ENCODE assay signal across 1 cellular context in the genomic region with DNA sequence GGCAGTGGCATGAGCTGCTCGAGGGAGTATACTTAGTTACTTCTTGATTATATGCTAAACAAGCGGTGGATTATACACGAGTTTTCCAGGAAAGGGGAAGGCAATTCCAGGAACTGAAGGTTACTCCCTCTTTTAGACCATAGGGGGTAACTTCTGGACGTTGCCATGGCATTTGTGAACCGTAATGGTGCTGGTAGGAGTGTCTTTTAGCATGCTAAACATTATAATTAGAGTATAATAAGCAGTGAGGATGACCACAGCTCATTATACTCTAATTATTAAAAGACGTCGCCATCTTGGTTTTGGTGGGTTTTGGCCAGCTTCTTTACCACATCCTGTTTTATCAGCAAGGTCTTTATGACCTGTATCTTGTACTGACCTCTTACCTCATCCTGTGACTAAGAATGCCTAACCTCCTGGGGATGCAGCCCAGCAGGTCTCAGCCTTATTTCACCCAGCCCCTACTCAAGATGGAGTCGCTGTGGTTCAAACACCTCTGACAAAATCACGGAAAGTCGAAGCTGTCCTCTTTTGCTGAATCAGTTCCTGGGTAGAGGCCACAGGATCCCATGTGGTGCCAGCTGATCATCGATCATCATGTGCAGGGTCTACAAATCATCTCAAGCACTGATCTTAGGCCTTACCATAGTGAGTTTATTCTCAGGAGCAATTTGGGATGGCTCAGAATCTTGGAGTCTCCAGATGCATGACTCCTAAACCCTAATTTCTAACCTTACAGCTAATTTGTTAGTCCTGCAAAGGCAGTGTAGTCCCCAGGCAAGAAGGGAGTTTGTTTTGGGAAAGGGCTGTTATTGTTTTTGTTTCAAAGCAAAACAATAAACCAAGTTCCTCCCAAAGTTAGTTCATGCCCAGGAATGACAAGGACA.
A peak's percentile ranks its signal among the peaks of the same experiment; 100 is the strongest.
TF ChIP-seq lines count a peak whose summit lies in the region.

No MANE protein-coding gene starts in this region.

TF ChIP-seq in K562, 482 proteins besides CTCF, POLR2A, EP300 and RAD21 (continued from another document):
- TF ChIP-seq, protein P1, sequence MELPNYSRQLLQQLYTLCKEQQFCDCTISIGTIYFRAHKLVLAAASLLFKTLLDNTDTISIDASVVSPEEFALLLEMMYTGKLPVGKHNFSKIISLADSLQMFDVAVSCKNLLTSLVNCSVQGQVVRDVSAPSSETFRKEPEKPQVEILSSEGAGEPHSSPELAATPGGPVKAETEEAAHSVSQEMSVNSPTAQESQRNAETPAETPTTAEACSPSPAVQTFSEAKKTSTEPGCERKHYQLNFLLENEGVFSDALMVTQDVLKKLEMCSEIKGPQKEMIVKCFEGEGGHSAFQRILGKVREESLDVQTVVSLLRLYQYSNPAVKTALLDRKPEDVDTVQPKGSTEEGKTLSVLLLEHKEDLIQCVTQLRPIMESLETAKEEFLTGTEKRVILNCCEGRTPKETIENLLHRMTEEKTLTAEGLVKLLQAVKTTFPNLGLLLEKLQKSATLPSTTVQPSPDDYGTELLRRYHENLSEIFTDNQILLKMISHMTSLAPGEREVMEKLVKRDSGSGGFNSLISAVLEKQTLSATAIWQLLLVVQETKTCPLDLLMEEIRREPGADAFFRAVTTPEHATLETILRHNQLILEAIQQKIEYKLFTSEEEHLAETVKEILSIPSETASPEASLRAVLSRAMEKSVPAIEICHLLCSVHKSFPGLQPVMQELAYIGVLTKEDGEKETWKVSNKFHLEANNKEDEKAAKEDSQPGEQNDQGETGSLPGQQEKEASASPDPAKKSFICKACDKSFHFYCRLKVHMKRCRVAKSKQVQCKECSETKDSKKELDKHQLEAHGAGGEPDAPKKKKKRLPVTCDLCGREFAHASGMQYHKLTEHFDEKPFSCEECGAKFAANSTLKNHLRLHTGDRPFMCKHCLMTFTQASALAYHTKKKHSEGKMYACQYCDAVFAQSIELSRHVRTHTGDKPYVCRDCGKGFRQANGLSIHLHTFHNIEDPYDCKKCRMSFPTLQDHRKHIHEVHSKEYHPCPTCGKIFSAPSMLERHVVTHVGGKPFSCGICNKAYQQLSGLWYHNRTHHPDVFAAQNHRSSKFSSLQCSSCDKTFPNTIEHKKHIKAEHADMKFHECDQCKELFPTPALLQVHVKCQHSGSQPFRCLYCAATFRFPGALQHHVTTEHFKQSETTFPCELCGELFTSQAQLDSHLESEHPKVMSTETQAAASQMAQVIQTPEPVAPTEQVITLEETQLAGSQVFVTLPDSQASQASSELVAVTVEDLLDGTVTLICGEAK (IDR thresholded peaks at IDR 0.05) = no peak
- TF ChIP-seq, protein P1 (CRISPR knock-in tag; IDR thresholded peaks at IDR 0.05) = no peak
- TF ChIP-seq, protein P2, sequence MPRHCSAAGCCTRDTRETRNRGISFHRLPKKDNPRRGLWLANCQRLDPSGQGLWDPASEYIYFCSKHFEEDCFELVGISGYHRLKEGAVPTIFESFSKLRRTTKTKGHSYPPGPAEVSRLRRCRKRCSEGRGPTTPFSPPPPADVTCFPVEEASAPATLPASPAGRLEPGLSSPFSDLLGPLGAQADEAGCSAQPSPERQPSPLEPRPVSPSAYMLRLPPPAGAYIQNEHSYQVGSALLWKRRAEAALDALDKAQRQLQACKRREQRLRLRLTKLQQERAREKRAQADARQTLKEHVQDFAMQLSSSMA (CRISPR knock-in tag; IDR thresholded peaks at IDR 0.05) = peak; percentile 77; the same call in 1 of the 2 replicates
- TF ChIP-seq, protein P3, sequence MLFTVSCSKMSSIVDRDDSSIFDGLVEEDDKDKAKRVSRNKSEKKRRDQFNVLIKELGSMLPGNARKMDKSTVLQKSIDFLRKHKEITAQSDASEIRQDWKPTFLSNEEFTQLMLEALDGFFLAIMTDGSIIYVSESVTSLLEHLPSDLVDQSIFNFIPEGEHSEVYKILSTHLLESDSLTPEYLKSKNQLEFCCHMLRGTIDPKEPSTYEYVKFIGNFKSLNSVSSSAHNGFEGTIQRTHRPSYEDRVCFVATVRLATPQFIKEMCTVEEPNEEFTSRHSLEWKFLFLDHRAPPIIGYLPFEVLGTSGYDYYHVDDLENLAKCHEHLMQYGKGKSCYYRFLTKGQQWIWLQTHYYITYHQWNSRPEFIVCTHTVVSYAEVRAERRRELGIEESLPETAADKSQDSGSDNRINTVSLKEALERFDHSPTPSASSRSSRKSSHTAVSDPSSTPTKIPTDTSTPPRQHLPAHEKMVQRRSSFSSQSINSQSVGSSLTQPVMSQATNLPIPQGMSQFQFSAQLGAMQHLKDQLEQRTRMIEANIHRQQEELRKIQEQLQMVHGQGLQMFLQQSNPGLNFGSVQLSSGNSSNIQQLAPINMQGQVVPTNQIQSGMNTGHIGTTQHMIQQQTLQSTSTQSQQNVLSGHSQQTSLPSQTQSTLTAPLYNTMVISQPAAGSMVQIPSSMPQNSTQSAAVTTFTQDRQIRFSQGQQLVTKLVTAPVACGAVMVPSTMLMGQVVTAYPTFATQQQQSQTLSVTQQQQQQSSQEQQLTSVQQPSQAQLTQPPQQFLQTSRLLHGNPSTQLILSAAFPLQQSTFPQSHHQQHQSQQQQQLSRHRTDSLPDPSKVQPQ (CRISPR knock-in tag; IDR thresholded peaks at IDR 0.05; ENCODE audit: borderline replicate concordance) = peak; percentile 89
- TF ChIP-seq PCBP1 (IDR thresholded peaks at IDR 0.05; ENCODE audit: low read depth, low read length, poor library complexity, severe bottlenecking) = no peak
- TF ChIP-seq, protein P4, sequence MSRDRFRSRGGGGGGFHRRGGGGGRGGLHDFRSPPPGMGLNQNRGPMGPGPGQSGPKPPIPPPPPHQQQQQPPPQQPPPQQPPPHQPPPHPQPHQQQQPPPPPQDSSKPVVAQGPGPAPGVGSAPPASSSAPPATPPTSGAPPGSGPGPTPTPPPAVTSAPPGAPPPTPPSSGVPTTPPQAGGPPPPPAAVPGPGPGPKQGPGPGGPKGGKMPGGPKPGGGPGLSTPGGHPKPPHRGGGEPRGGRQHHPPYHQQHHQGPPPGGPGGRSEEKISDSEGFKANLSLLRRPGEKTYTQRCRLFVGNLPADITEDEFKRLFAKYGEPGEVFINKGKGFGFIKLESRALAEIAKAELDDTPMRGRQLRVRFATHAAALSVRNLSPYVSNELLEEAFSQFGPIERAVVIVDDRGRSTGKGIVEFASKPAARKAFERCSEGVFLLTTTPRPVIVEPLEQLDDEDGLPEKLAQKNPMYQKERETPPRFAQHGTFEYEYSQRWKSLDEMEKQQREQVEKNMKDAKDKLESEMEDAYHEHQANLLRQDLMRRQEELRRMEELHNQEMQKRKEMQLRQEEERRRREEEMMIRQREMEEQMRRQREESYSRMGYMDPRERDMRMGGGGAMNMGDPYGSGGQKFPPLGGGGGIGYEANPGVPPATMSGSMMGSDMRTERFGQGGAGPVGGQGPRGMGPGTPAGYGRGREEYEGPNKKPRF (IDR thresholded peaks at IDR 0.05; ENCODE audit: low read depth, low read length) = no peak
- TF ChIP-seq HDAC1 (IDR thresholded peaks at IDR 0.05) = no peak
- TF ChIP-seq TAF1 (IDR thresholded peaks at IDR 0.05; ENCODE audit: control insufficient read depth, extremely low read depth, insufficient read depth, low read length, severe bottlenecking) = no peak
- no peak for TF ChIP-seq XRCC3 (IDR thresholded peaks at IDR 0.05)
- TF ChIP-seq CTBP1 (IDR thresholded peaks at IDR 0.05; ENCODE audit: borderline replicate concordance) = no peak
- no peak for TF ChIP-seq BRCA1 (IDR thresholded peaks at IDR 0.05)
- TF ChIP-seq BRCA1 (CRISPR knock-in tag; IDR thresholded peaks at IDR 0.05) = no peak
- TF ChIP-seq, protein P5, sequence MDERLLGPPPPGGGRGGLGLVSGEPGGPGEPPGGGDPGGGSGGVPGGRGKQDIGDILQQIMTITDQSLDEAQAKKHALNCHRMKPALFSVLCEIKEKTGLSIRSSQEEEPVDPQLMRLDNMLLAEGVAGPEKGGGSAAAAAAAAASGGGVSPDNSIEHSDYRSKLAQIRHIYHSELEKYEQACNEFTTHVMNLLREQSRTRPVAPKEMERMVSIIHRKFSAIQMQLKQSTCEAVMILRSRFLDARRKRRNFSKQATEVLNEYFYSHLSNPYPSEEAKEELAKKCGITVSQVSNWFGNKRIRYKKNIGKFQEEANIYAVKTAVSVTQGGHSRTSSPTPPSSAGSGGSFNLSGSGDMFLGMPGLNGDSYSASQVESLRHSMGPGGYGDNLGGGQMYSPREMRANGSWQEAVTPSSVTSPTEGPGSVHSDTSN (CRISPR knock-in tag; IDR thresholded peaks at IDR 0.05; ENCODE audit: low read depth) = no peak
- TF ChIP-seq, protein P5 (tag; conservative IDR thresholded peaks at IDR 0.05; ENCODE audit: low read depth) = no peak; the same call in 1 of the 2 replicates
- TF ChIP-seq SMARCB1 (IDR thresholded peaks at IDR 0.05; ENCODE audit: insufficient read length, low read depth) = no peak
- TF ChIP-seq, protein P6, sequence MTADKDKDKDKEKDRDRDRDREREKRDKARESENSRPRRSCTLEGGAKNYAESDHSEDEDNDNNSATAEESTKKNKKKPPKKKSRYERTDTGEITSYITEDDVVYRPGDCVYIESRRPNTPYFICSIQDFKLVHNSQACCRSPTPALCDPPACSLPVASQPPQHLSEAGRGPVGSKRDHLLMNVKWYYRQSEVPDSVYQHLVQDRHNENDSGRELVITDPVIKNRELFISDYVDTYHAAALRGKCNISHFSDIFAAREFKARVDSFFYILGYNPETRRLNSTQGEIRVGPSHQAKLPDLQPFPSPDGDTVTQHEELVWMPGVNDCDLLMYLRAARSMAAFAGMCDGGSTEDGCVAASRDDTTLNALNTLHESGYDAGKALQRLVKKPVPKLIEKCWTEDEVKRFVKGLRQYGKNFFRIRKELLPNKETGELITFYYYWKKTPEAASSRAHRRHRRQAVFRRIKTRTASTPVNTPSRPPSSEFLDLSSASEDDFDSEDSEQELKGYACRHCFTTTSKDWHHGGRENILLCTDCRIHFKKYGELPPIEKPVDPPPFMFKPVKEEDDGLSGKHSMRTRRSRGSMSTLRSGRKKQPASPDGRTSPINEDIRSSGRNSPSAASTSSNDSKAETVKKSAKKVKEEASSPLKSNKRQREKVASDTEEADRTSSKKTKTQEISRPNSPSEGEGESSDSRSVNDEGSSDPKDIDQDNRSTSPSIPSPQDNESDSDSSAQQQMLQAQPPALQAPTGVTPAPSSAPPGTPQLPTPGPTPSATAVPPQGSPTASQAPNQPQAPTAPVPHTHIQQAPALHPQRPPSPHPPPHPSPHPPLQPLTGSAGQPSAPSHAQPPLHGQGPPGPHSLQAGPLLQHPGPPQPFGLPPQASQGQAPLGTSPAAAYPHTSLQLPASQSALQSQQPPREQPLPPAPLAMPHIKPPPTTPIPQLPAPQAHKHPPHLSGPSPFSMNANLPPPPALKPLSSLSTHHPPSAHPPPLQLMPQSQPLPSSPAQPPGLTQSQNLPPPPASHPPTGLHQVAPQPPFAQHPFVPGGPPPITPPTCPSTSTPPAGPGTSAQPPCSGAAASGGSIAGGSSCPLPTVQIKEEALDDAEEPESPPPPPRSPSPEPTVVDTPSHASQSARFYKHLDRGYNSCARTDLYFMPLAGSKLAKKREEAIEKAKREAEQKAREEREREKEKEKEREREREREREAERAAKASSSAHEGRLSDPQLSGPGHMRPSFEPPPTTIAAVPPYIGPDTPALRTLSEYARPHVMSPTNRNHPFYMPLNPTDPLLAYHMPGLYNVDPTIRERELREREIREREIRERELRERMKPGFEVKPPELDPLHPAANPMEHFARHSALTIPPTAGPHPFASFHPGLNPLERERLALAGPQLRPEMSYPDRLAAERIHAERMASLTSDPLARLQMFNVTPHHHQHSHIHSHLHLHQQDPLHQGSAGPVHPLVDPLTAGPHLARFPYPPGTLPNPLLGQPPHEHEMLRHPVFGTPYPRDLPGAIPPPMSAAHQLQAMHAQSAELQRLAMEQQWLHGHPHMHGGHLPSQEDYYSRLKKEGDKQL (CRISPR knock-in tag; IDR thresholded peaks at IDR 0.05; ENCODE audit: borderline replicate concordance) = no peak
- TF ChIP-seq MXI1 (IDR thresholded peaks at IDR 0.05; ENCODE audit: low read depth, low read length) = no peak
- no peak for TF ChIP-seq DPF2 (IDR thresholded peaks at IDR 0.05)
- no peak for TF ChIP-seq ZBTB8A (IDR thresholded peaks at IDR 0.05; ENCODE audit: partially characterized antibody)
- peak; percentile 86 for TF ChIP-seq GTF2A2 (tag; IDR thresholded peaks at IDR 0.05)
